In the genomic region with DNA sequence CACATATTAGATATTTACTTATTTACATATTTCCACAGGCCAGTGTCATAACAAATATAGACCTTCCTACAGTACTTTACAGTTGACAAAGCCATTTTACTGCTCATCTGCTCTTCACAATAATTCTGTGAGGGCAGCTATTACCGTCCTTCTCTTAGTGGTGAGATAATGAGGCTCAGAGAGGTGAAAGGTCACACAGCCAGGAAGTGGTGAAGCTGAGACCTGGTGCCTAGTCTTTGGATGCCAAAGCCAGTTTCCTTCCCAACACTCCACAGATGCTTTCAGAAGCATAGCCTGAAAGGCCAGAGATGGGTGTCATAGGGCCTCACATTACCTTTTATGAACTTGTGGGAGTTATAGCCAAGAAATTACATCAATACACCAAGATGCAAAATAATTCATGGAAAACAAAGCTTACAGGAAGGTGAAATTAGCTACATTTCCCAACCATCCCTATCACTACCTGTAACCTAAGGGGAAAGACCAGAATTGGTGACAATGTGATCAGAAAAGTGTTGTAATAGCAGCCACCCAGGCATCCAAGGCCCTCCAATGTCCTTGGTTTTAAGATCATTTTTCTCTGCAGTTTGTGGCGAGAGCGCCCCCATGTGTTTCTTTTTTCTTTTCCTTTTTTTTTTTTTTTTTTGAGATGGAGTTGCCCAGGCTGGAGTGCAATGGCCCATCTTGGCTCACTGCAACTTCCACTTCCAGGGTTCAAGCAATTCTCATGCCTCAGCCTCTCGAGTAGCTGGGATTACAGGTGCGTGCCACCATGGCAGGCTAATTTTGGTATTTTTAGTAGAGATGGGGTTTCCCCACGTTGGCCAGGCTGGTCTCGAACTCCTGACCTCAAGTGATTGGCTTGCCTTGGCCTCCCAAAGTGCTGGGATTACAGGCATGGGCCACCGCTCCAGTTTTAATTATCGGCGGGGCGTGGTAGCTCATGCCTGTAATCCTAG, we compare ENCODE assay signal across 8 cellular contexts.
A peak's percentile ranks its signal among the peaks of the same experiment; 100 is the strongest.
DNase-seq lines count a peak whose midpoint lies in the region; ATAC-seq and TF ChIP-seq lines count a peak whose summit lies in the region.

No MANE protein-coding gene starts in this region.

- no peaks in the 10 kb centered on the region for H3K9me3 Mint-ChIP-seq in activated naive CD4-positive, alpha-beta T cell treated with anti-CD3 and anti-CD28 coated beads, Interleukin-2, amount 10 ng/mL, durations not matched to agents 7 days and 5 days

- H3K9ac ChIP-seq in parathyroid adenoma: no peak overlapping the region

- H3K27me3 Mint-ChIP-seq in activated naive CD4-positive, alpha-beta T cell treated with anti-CD3 and anti-CD28 coated beads, Interleukin-2, amount 10 ng/mL, durations not matched to agents 7 days and 5 days: no peaks in the 10 kb centered on the region

- intact Hi-C loops in tibial artery (cut with DNase I; ENCODE audit: low total_unique reads): no loop called here

- no peaks in the 10 kb centered on the region for H3K79me2 ChIP-seq in parathyroid adenoma

- no peaks in the 10 kb centered on the region for H3K4me1 ChIP-seq in parathyroid adenoma
- no peaks in the 10 kb centered on the region for H3K4me1 ChIP-seq in tibial artery

- H2AFZ ChIP-seq in parathyroid adenoma: no peak overlapping the region

- in situ Hi-C loops in astrocyte of the cerebellum (cut with HindIII; ENCODE audit: low sequenced_read_pairs): no loop called here

- H3K9me3 ChIP-seq in parathyroid adenoma (ENCODE audit: control insufficient read depth, low read length) (no peaks in the 10 kb centered on the region), tibial artery (no peaks in the 10 kb centered on the region)

- H3K4me3 ChIP-seq in astrocyte of the cerebellum (ENCODE audit: low read depth, low read length) (no peak overlapping the region), parathyroid adenoma (ENCODE audit: low read depth, low read length) (no peak overlapping the region), tibial artery (no peak overlapping the region)

- CTCF ChIA-PET in activated naive CD4-positive, alpha-beta T cell treated with anti-CD3 and anti-CD28 coated beads, Interleukin-2, amount 10 ng/mL, durations not matched to agents 7 days and 5 days (lab: Charles Lee): interaction anchor here (0.8 to 2.3 kb wide), 15 partner anchors 10 to 214 kb away, joined by 3 to 16 read pairs (median 5); a partner anchor contains a TSS

- H3K4me2 ChIP-seq in parathyroid adenoma (ENCODE audit: low read length): no peak overlapping the region

- no peak overlapping the region for H3K4me3 Mint-ChIP-seq in activated naive CD4-positive, alpha-beta T cell treated with anti-CD3 and anti-CD28 coated beads, Interleukin-2, amount 10 ng/mL, durations not matched to agents 7 days and 5 days

- ATAC-seq in GM21423 (IDR thresholded peaks at IDR 0.05; ENCODE audit: unreplicated experiment): no peak

- DNase-seq in activated naive CD4-positive, alpha-beta T cell treated with anti-CD3 and anti-CD28 coated beads, Interleukin-2, amount 10 ng/mL, durations not matched to agents 7 days and 5 days: peak; percentile 29
- DNase-seq in activated naive CD4-positive, alpha-beta T cell (lab: John Stamatoyannopoulos, UW): no peak
- DNase-seq in NCI-H1105 (lab: John Stamatoyannopoulos, UW) (peak; percentile 50), astrocyte of the cerebellum (ENCODE audit: low read depth) (no peak), tibial artery (no peak), GDM1 (lab: John Stamatoyannopoulos, UW) (no peak)

- H3K27ac Mint-ChIP-seq in activated naive CD4-positive, alpha-beta T cell treated with anti-CD3 and anti-CD28 coated beads, Interleukin-2, amount 10 ng/mL, durations not matched to agents 7 days and 5 days: no peak overlapping the region

- H3K27me3 ChIP-seq in parathyroid adenoma (ENCODE audit: control insufficient read depth, insufficient read depth, low read length) (no peaks in the 10 kb centered on the region), tibial artery (peaks cover 0 to 12% of the 10 kb centered on the region in 2 donors)

- H3K27ac ChIP-seq in parathyroid adenoma (no peak overlapping the region), tibial artery (no peak overlapping the region)

- H3K4me1 Mint-ChIP-seq in activated naive CD4-positive, alpha-beta T cell treated with anti-CD3 and anti-CD28 coated beads, Interleukin-2, amount 10 ng/mL, durations not matched to agents 7 days and 5 days: peaks cover 10% of the 10 kb centered on the region

- no peaks in the 10 kb centered on the region for H3K36me3 Mint-ChIP-seq in activated naive CD4-positive, alpha-beta T cell treated with anti-CD3 and anti-CD28 coated beads, Interleukin-2, amount 10 ng/mL, durations not matched to agents 7 days and 5 days

- no peaks in the 10 kb centered on the region for H3K36me3 ChIP-seq in parathyroid adenoma (ENCODE audit: control insufficient read depth, insufficient read depth, low read length)
- H3K36me3 ChIP-seq in tibial artery: no peaks in the 10 kb centered on the region

- TF ChIP-seq CTCF in astrocyte of the cerebellum (IDR thresholded peaks at IDR 0.05; ENCODE audit: low read depth, low read length, missing control alignments): peak; percentile 24
- TF ChIP-seq CTCF in parathyroid adenoma (IDR thresholded peaks at IDR 0.05): peak; percentile 8
- no peak for TF ChIP-seq CTCF in tibial artery (IDR thresholded peaks at IDR 0.05)

Comparison
In these comparisons a context has a peak if more than half of its experiments do, and no peak if none do; other contexts are left out.
1. DNase-seq: peak in activated naive CD4-positive, alpha-beta T cell treated with anti-CD3 and anti-CD28 coated beads, Interleukin-2, amount 10 ng/mL, durations not matched to agents 7 days and 5 days (single experiment) and NCI-H1105 (single experiment); none in activated naive CD4-positive, alpha-beta T cell (0 of 4), astrocyte of the cerebellum (single experiment), tibial artery (0 of 2) and GDM1 (single experiment).
2. CTCF ChIP-seq: peak in astrocyte of the cerebellum (single experiment) and parathyroid adenoma (single experiment); none in tibial artery (0 of 2).